24 cellular contexts compared by ENCODE assay signal in the genomic region with DNA sequence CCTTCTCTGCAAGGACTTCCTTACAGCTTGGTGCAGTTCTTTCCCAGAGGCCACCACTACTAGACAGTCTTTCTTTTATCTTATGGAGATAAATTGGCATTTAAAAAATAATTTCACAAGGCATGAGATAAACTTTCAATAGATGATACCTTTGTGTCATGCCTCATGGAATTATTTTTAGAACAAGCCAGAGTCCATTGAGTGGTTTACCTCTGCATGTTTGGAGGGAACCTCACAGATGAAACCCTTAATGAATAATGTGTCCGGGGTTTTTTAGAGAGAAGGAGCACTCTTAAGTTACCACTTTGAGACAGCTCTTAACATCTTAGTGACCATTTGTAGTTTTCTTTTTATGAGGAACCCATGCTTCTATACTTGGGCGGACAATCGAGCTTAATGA. TPM values are rescaled to one million over a fixed set of nuclear protein-coding genes. Genes with fewer than 3 reads are reported as not detected.
DNase-seq lines count a peak whose midpoint lies in the region; ATAC-seq and TF ChIP-seq lines count a peak whose summit lies in the region.
"Had no signal": no experiment of that assay in that cellular context is flagged by ENCODE, and none has a peak within 500 bp of the region (broad histone marks: within the 10 kb centered on the region; RNA-seq: fewer than 3 reads in every experiment).

No MANE protein-coding gene starts in this region.

- CTCF ChIA-PET in activated CD8-positive, alpha-beta memory T cell treated with anti-CD3 and anti-CD28 coated beads, Interleukin-2, amount 10 ng/mL, durations not matched to agents 7 days and 5 days (lab: Charles Lee) = interaction anchor here (0.7 to 1.4 kb wide), 2 partner anchors 9 to 308 kb away, joined by 3 to 4 read pairs; no protein-coding TSS in a partner anchor
- CTCF ChIA-PET in T-cell (lab: Charles Lee) = interaction anchor here in 1 of 2 donors (1.5 kb wide), 1 partner anchor 12 kb away, joined by 4 read pairs; no protein-coding TSS in a partner anchor

- TF ChIP-seq POLR2A in transverse colon (IDR thresholded peaks at IDR 0.05) = no peak

- no peaks in the 10 kb centered on the region for H3K9me3 Mint-ChIP-seq in activated CD8-positive, alpha-beta memory T cell treated with anti-CD3 and anti-CD28 coated beads, Interleukin-2, amount 10 ng/mL, durations not matched to agents 7 days and 5 days (ENCODE audit: low read depth)
- no peaks in the 10 kb centered on the region for H3K9me3 Mint-ChIP-seq in T-cell
- H3K9me3 Mint-ChIP-seq: H9 had no signal

- POLR2A ChIA-PET in T-cell (lab: Charles Lee) = no interaction called here

- H3K4me3 ChIP-seq in transverse colon (no peak overlapping the region), left lung (no peak overlapping the region)
- H3K4me3 ChIP-seq: GM23248, PC-9, SJCRH30 had no signal

- H3K4me3 Mint-ChIP-seq in activated CD8-positive, alpha-beta memory T cell treated with anti-CD3 and anti-CD28 coated beads, Interleukin-2, amount 10 ng/mL, durations not matched to agents 7 days and 5 days = no peak overlapping the region
- no peak overlapping the region for H3K4me3 Mint-ChIP-seq in T-cell
- H3K4me3 Mint-ChIP-seq: B cell, H9 had no signal

- H3K4me1 Mint-ChIP-seq in activated CD8-positive, alpha-beta memory T cell treated with anti-CD3 and anti-CD28 coated beads, Interleukin-2, amount 10 ng/mL, durations not matched to agents 7 days and 5 days = no peaks in the 10 kb centered on the region
- H3K4me1 Mint-ChIP-seq in T-cell = peaks cover 0 to 20% (median 9%) of the 10 kb centered on the region in 3 donors
- H3K4me1 Mint-ChIP-seq: B cell had no signal

- H3K27ac Mint-ChIP-seq in activated CD8-positive, alpha-beta memory T cell treated with anti-CD3 and anti-CD28 coated beads, Interleukin-2, amount 10 ng/mL, durations not matched to agents 7 days and 5 days = peak overlapping the region; percentile 7
- peak overlapping the region; percentile 30 to 49 for H3K27ac Mint-ChIP-seq in T-cell
- H3K27ac Mint-ChIP-seq: B cell, H9 had no signal

- no peak for ATAC-seq in activated CD8-positive, alpha-beta memory T cell treated with anti-CD3 and anti-CD28 coated beads, Interleukin-2, amount 10 ng/mL, durations not matched to agents 7 days and 5 days
- ATAC-seq in T-cell (replicated peaks in 1 of 4) = no peak
- no peak for ATAC-seq in left lung
- ATAC-seq: Right ventricle myocardium inferior had no signal

- no peaks in the 10 kb centered on the region for H3K9me3 ChIP-seq in transverse colon
- H3K9me3 ChIP-seq in left lung = no peaks in the 10 kb centered on the region
- H3K9me3 ChIP-seq: SJCRH30 had no signal

- H3K27me3 Mint-ChIP-seq in activated CD8-positive, alpha-beta memory T cell treated with anti-CD3 and anti-CD28 coated beads, Interleukin-2, amount 10 ng/mL, durations not matched to agents 7 days and 5 days = no peaks in the 10 kb centered on the region
- H3K27me3 Mint-ChIP-seq in T-cell = no peaks in the 10 kb centered on the region
- H3K27me3 Mint-ChIP-seq: B cell had no signal

- no peaks in the 10 kb centered on the region for H3K27me3 ChIP-seq in transverse colon
- H3K27me3 ChIP-seq in left lung = no peaks in the 10 kb centered on the region
- H3K27me3 ChIP-seq: SJCRH30 had no signal

- no peak for TF ChIP-seq EP300 in transverse colon (IDR thresholded peaks at IDR 0.05; ENCODE audit: low read depth)

- peak overlapping the region in 3 of 4 donors; percentile 38 to 58 (median 39) for H3K27ac ChIP-seq in transverse colon
- no peak overlapping the region for H3K27ac ChIP-seq in left lung
- H3K27ac ChIP-seq: 22Rv1, C4-2B, GM23248, KMS-11, PC-9, SJCRH30 had no signal

- in situ Hi-C loops in transverse colon (cut with MboI; ENCODE audit: low pct_ligation_motif_present in 1 of 4, low pct_unique_long_range_greater_than_20kb in 1 of 4, low sequenced_read_pairs in 3 of 4) = no loop called here

- WGBS in transverse colon (ENCODE audit: low coverage in 1 of 2), 2 donors = 88 to 90% methylated on average over 3 of the region's 3 CpGs

- H3K36me3 ChIP-seq in transverse colon (peaks cover 0 to 48% (median 21%) of the 10 kb centered on the region in 4 donors), left lung (peaks cover 0 to 98% of the 10 kb centered on the region in 2 donors)

- peaks cover 35% of the 10 kb centered on the region for H3K36me3 Mint-ChIP-seq in activated CD8-positive, alpha-beta memory T cell treated with anti-CD3 and anti-CD28 coated beads, Interleukin-2, amount 10 ng/mL, durations not matched to agents 7 days and 5 days
- peaks cover 52% of the 10 kb centered on the region for H3K36me3 Mint-ChIP-seq in T-cell

- DNase-seq in activated CD8-positive, alpha-beta memory T cell treated with anti-CD3 and anti-CD28 coated beads, Interleukin-2, amount 10 ng/mL, durations not matched to agents 7 days and 5 days = no peak
- no peak for DNase-seq in activated CD8-positive, alpha-beta memory T cell treated with anti-CD3 and anti-CD28 coated beads for 24 hours
- DNase-seq in T-cell (no peak), myocyte (ENCODE audit: low read depth) (peak; percentile 64), transverse colon (no peak), left lung (no peak), EL (no peak)
- DNase-seq: GM23248, H9, IMR-90, MM.1S, NCI-H2029, NCI-H446 treated with DMSO at 0.1 percent for 48 hours, NCI-H526, NCI-H82, PC-9, SJCRH30 had no signal

- TF ChIP-seq CTCF in transverse colon (IDR thresholded peaks at IDR 0.05) (no peak), left lung (IDR thresholded peaks at IDR 0.05) (no peak)

- intact Hi-C loops in transverse colon (cut with DNase I; ENCODE audit: low total_unique reads) (no loop called here), left lung (cut with DNase I) (no loop called here)

- H3K4me1 ChIP-seq in transverse colon (peaks cover 0 to 35% (median 19%) of the 10 kb centered on the region in 4 donors), left lung (peaks cover 0 to 1% of the 10 kb centered on the region in 2 donors)
- H3K4me1 ChIP-seq: SJCRH30 had no signal

RNA-seq across cellular contexts. Expression of a gene that starts 17.2 kb away (rescaled TPM):
- total RNA-seq in activated CD8-positive, alpha-beta memory T cell treated with anti-CD3 and anti-CD28 coated beads, Interleukin-2, amount 10 ng/mL, durations not matched to agents 7 days and 5 days = not detected
- total RNA-seq in T-cell = not detected
- total RNA-seq in myocyte = not detected in 2 replicates
- 0.13 TPM for polyA plus RNA-seq in myocyte (2012)
- not detected for total RNA-seq in transverse colon
- total RNA-seq in left lung = not detected
- total RNA-seq: B cell, G401, GM23248, IMR-90, PC-9, Right ventricle myocardium inferior, RPMI7951, SJCRH30 had no signal
- polyA plus RNA-seq: GM23248, IMR-90 had no signal

RNA-seq across cellular contexts. Expression of a gene that starts 20.4 kb away (rescaled TPM):
- 10 to 100 TPM; 37.8 to 51.7 TPM for total RNA-seq in activated CD8-positive, alpha-beta memory T cell treated with anti-CD3 and anti-CD28 coated beads, Interleukin-2, amount 10 ng/mL, durations not matched to agents 7 days and 5 days
- total RNA-seq in T-cell (10 to 100 TPM; 39.9 to 47.7 (median 42.6) TPM), myocyte (70.7 and 75.3 TPM in 2 replicates), transverse colon (100 to 1,000 TPM in 3 of 4 donors, 10 to 100 TPM in 1; 43.6 to 117 (median 110) TPM), left lung (10 to 100 TPM; 74.7 to 80.5 TPM)
- 40.0 TPM for polyA plus RNA-seq in myocyte (2012)

RNA-seq across cellular contexts. Expression of a gene that starts 41.9 kb away (rescaled TPM):
- total RNA-seq in activated CD8-positive, alpha-beta memory T cell treated with anti-CD3 and anti-CD28 coated beads, Interleukin-2, amount 10 ng/mL, durations not matched to agents 7 days and 5 days = 10 to 100 TPM; 14.9 to 18.2 TPM
- total RNA-seq in T-cell (1 to 10 TPM; 2.5 to 3.9 (median 3.7) TPM), myocyte (17.3 and 23.9 TPM in 2 replicates), transverse colon (10 to 100 TPM in 1 of 4 donors, 1 to 10 TPM in 3; 2.8 to 10.5 (median 5.9) TPM), left lung (10 to 100 TPM; 22.9 to 26.6 TPM)
- 11.6 TPM for polyA plus RNA-seq in myocyte (2012)

RNA-seq across cellular contexts. Expression of a gene that starts 54.2 kb away (rescaled TPM):
- under 1 TPM; 0.26 to 0.41 TPM for total RNA-seq in activated CD8-positive, alpha-beta memory T cell treated with anti-CD3 and anti-CD28 coated beads, Interleukin-2, amount 10 ng/mL, durations not matched to agents 7 days and 5 days
- total RNA-seq in T-cell (under 1 TPM; 0.10 to 0.38 (median 0.13) TPM), myocyte (0.21 and 0.31 TPM in 2 replicates), transverse colon (1 to 10 TPM; 1.4 to 5.2 (median 4.0) TPM), left lung (10 to 100 TPM; 10.1 to 10.8 TPM)
- polyA plus RNA-seq in myocyte (2012) = 0.18 TPM
- total RNA-seq: GM23248 had no signal
- polyA plus RNA-seq: GM23248 had no signal

Comparison
In these comparisons a context has a peak if more than half of its experiments do, and no peak if none do; other contexts are left out.
1. H3K27ac ChIP-seq: peak in transverse colon (3 of 4); none in left lung (0 of 2).